21 cellular contexts compared by ENCODE assay signal in genomic region chrX:30822719-30823118, GRCh38.
"Had no signal": no experiment of that assay in that cellular context is flagged by ENCODE, and none has a peak within 500 bp of the region (broad histone marks: within the 10 kb centered on the region; RNA-seq: fewer than 3 reads in every experiment).

No MANE protein-coding gene starts in this region.

- H3K27me3 ChIP-seq: esophagus muscularis mucosa, neutrophil, tibial nerve, uterus had no signal

- DNase-seq: activated CD4-positive, alpha-beta memory T cell treated with anti-CD3 and anti-CD28 coated beads, Interleukin-2, amount 10 ng/mL, durations not matched to agents 7 days and 5 days; activated CD4-positive, alpha-beta T cell treated with anti-CD3 and anti-CD28 coated beads for 4 hours; activated gamma-delta T cell; activated T-cell treated with anti-CD3 and anti-CD28 coated beads, Interleukin-2, amount 50 U/mL, for 72 hours; amygdala; central memory CD4-positive, alpha-beta T cell; cortex of kidney; effector CD4-positive, alpha-beta T cell; head of caudate nucleus; immature natural killer cell; natural killer cell; stimulated activated CD4-positive, alpha-beta T cell treated with anti-CD3 and anti-CD28 coated beads, Interleukin-15, amount 100 ng/mL, for 24 hours; stimulated activated CD4-positive, alpha-beta T cell treated with anti-CD3 and anti-CD28 coated beads, Interleukin-4, amount 100 ng/mL, for 1 hour; stimulated activated naive CD4-positive, alpha-beta T cell; substantia nigra; uterus had no signal

- ATAC-seq: activated T-cell treated with anti-CD3 and anti-CD28 coated beads, Interleukin-2, amount 50 U/mL, for 72 hours had no signal

- H3K36me3 ChIP-seq: esophagus muscularis mucosa, neutrophil, tibial nerve, uterus had no signal

- H2AFZ ChIP-seq: parathyroid adenoma had no signal

- H3K4me1 ChIP-seq: esophagus muscularis mucosa, parathyroid adenoma, tibial nerve, uterus had no signal

- H3K9ac ChIP-seq: parathyroid adenoma had no signal

- H3K27ac ChIP-seq: esophagus muscularis mucosa, neutrophil, parathyroid adenoma, tibial nerve, uterus had no signal

- H3K79me2 ChIP-seq: parathyroid adenoma had no signal

- FAIRE-seq: frontal cortex had no signal

- H3K4me3 ChIP-seq: esophagus muscularis mucosa, tibial nerve, uterus had no signal

- H3K9me3 ChIP-seq: esophagus muscularis mucosa, neutrophil, tibial nerve, uterus had no signal
